ENCODE assay signal across 26 cellular contexts in genomic region chr5:145859451-145859850, GRCh38. TPM values are rescaled to one million over a fixed set of nuclear protein-coding genes. Genes with fewer than 3 reads are reported as not detected.
DNase-seq lines count a peak whose midpoint lies in the region; ATAC-seq, FAIRE-seq and TF ChIP-seq lines count a peak whose summit lies in the region.
"Had no signal": no experiment of that assay in that cellular context is flagged by ENCODE, and none has a peak within 500 bp of the region (broad histone marks: within the 10 kb centered on the region; RNA-seq: fewer than 3 reads in every experiment).

No MANE protein-coding gene starts in this region.

- FAIRE-seq in K562 (lab: Jason Lieb, UNC) = no peak

- no peak overlapping the region for H2BK5ac ChIP-seq in mesenchymal stem cell (ENCODE audit: low read depth, low read length, poor library complexity, severe bottlenecking)

- no peaks in the 10 kb centered on the region for H3K36me3 ChIP-seq in right atrium auricular region
- no peaks in the 10 kb centered on the region for H3K36me3 ChIP-seq in K562 (ENCODE audit: control insufficient read depth, insufficient read depth, low read length)
- H3K36me3 ChIP-seq in mesenchymal stem cell (ENCODE audit: control insufficient read depth in 1 of 2, insufficient read depth in 2 of 2, low read depth in 1 of 2, low read length in 2 of 2) = no peaks in the 10 kb centered on the region
- H3K36me3 ChIP-seq in testis (ENCODE audit: low read depth, missing control alignments) = no peaks in the 10 kb centered on the region
- H3K36me3 ChIP-seq: BLaER1 had no signal

- H3K79me2 ChIP-seq in K562 (ENCODE audit: control insufficient read depth, insufficient read depth, low read length) = no peaks in the 10 kb centered on the region

- POLR2A ChIA-PET in K562 (lab: Yijun Ruan, JAX) = no interaction called here

- H2BK15ac ChIP-seq in mesenchymal stem cell (ENCODE audit: low read depth, poor library complexity, severe bottlenecking) = no peak overlapping the region

- no peak overlapping the region for H4K91ac ChIP-seq in mesenchymal stem cell (ENCODE audit: low read length)

- H2AK5ac ChIP-seq in mesenchymal stem cell (ENCODE audit: low read length, severe bottlenecking) = no peak overlapping the region

- TF ChIP-seq POLR2A in K562 (conservative IDR thresholded peaks at IDR 0.05) = no peak
- TF ChIP-seq POLR2A in testis (IDR thresholded peaks at IDR 0.05) = no peak

- H2BK120ac ChIP-seq in mesenchymal stem cell (ENCODE audit: low read depth, low read length) = no peak overlapping the region

- no peaks in the 10 kb centered on the region for H3K9me1 ChIP-seq in K562 (ENCODE audit: control insufficient read depth, insufficient read depth, low read length)

- peak overlapping the region; percentile 10; the same call in 1 of the 2 replicates for H3K4me2 ChIP-seq in K562 (ENCODE audit: insufficient read depth, low read length)
- H3K4me2 ChIP-seq in mesenchymal stem cell (ENCODE audit: low read length, poor library complexity, severe bottlenecking) = no peak overlapping the region
- H3K4me2 ChIP-seq: BLaER1 had no signal

- no peak overlapping the region for H2BK12ac ChIP-seq in mesenchymal stem cell (ENCODE audit: low read length in 2 of 2)

- ATAC-seq in K562 = no peak

- TF ChIP-seq CTCF in right atrium auricular region (IDR thresholded peaks at IDR 0.05) (no peak), K562 (IDR thresholded peaks at IDR 0.05 in 2 of 3, conservative IDR thresholded peaks at IDR 0.05 in 1 of 3; ENCODE audit: insufficient read depth in 2 of 3, low read depth in 1 of 3, low read length in 3 of 3) (no peak), testis (IDR thresholded peaks at IDR 0.05) (no peak)

- no peak overlapping the region for H3K23ac ChIP-seq in mesenchymal stem cell (ENCODE audit: low read length in 2 of 2)

- peak overlapping the region in 1 of 2 experiments; percentile 34 for H3K18ac ChIP-seq in mesenchymal stem cell (ENCODE audit: low read depth in 1 of 2, low read length in 2 of 2)

- no peak for DNase-seq in right atrium auricular region (ENCODE audit: low spot score)
- no peak for DNase-seq in cardiac septum (ENCODE audit: low spot score)
- peak in 1 of 4 experiments; percentile 24 for DNase-seq in K562 (ENCODE audit: extremely low read depth in 1 of 4, low spot score in 3 of 4)
- no peak for DNase-seq in mesenchymal stem cell
- peak; percentile 75 for DNase-seq in testis
- DNase-seq in MV-4-11 (lab: John Stamatoyannopoulos, UW) = no peak
- DNase-seq in activated naive CD4-positive, alpha-beta T cell (lab: John Stamatoyannopoulos, UW) = no peak
- DNase-seq in AML-193 (lab: John Stamatoyannopoulos, UW) = no peak
- DNase-seq: CD4-positive, alpha-beta memory T cell; COR-L47; H9; Karpas-422; NCI-H1105; NCI-H1436 treated with DMSO at 0.1 percent for 48 hours; NCI-H2029; NCI-H526 treated with DMSO at 0.1 percent for 48 hours; RPMI8226; SHP77 treated with DMSO at 0.1 percent for 48 hours; SW 1271 had no signal

- in situ Hi-C loops in K562 (cut with MboI) = no loop called here

- H3K9me3 ChIP-seq in right atrium auricular region = no peaks in the 10 kb centered on the region
- no peaks in the 10 kb centered on the region for H3K9me3 ChIP-seq in K562 (replicated peaks; ENCODE audit: control insufficient read depth, insufficient read depth, low read depth, low read length)
- no peaks in the 10 kb centered on the region for H3K9me3 ChIP-seq in mesenchymal stem cell (ENCODE audit: control insufficient read depth, low read length)
- H3K9me3 ChIP-seq in testis = no peaks in the 10 kb centered on the region
- H3K9me3 ChIP-seq: BLaER1 had no signal

- H4K20me1 ChIP-seq in K562 (replicated peaks; ENCODE audit: control insufficient read depth, insufficient read depth, low read length) = no peaks in the 10 kb centered on the region
- H4K20me1 ChIP-seq: BLaER1 had no signal

- no peaks in the 10 kb centered on the region for H3K79me1 ChIP-seq in mesenchymal stem cell (replicated peaks; ENCODE audit: low read length, poor library complexity, severe bottlenecking)

- no peak for TF ChIP-seq RAD21 in K562 (CRISPR knock-in tag; conservative IDR thresholded peaks at IDR 0.05 in 1 of 2, IDR thresholded peaks at IDR 0.05 in 1 of 2)

- H3K27me3 ChIP-seq in right atrium auricular region (no peaks in the 10 kb centered on the region), K562 (ENCODE audit: control insufficient read depth in 2 of 2, insufficient read depth in 2 of 2, low read length in 2 of 2) (no peaks in the 10 kb centered on the region), mesenchymal stem cell (ENCODE audit: control insufficient read depth in 1 of 2, insufficient read depth in 1 of 2, low read length in 2 of 2) (no peaks in the 10 kb centered on the region), testis (no peaks in the 10 kb centered on the region)
- H3K27me3 ChIP-seq: BLaER1 had no signal

- peak overlapping the region; percentile 19 to 79 for H3K27ac ChIP-seq in right atrium auricular region
- peak overlapping the region; percentile 22; the same call in 1 of the 3 replicates for H3K27ac ChIP-seq in K562 (ENCODE audit: extremely low read depth, low read depth, low read length)
- H3K27ac ChIP-seq in mesenchymal stem cell (ENCODE audit: low read length, poor library complexity, severe bottlenecking) = no peak overlapping the region
- H3K27ac ChIP-seq in testis = no peak overlapping the region
- H3K27ac ChIP-seq: BLaER1, GM23248 had no signal

- CTCF ChIA-PET in K562 (lab: Yijun Ruan, JAX; ENCODE audit: low intra/inter-chr PET ratio) = no interaction called here

- no peak overlapping the region for H3K14ac ChIP-seq in mesenchymal stem cell (ENCODE audit: low read length in 2 of 2)

- peak overlapping the region in 1 of 2 experiments; percentile 81; a peak in 1 of 4 replicates for H3K9ac ChIP-seq in K562 (ENCODE audit: insufficient read depth in 1 of 2, low read depth in 2 of 2, low read length in 2 of 2)
- peak overlapping the region; percentile 24 for H3K9ac ChIP-seq in mesenchymal stem cell (ENCODE audit: low read length)
- H3K9ac ChIP-seq: BLaER1, GM23248 had no signal

- 45% methylated on average over 5 of the region's 6 CpGs for WGBS in K562 (ENCODE audit: insufficient coverage, low coverage, missing lambda C conversion rate)
- 92% methylated on average over 6 of the region's 6 CpGs for WGBS in mesenchymal stem cell
- WGBS in testis, 2 donors = 59 to 86% methylated on average over 6 of the region's 6 CpGs

- no peak for TF ChIP-seq EP300 in K562 (IDR thresholded peaks at IDR 0.05; ENCODE audit: low read length)

- H3K4ac ChIP-seq in mesenchymal stem cell (ENCODE audit: low read depth in 1 of 2, low read length in 2 of 2) = no peak overlapping the region

- intact Hi-C loops in cardiac septum (cut with DNase I) (no loop called here), K562 (cut with micrococcal nuclease) (no loop called here), testis (cut with DNase I; ENCODE audit: low total_unique reads) (no loop called here)

- no TSS peak for BruUV-seq in K562 (replicated peaks; lab: Mats Ljungman, UMichigan)

- H3K4me3 ChIP-seq in right atrium auricular region (no peak overlapping the region), K562 (no peak overlapping the region), mesenchymal stem cell (ENCODE audit: insufficient read depth in 1 of 2, low read depth in 1 of 2, low read length in 2 of 2) (no peak overlapping the region), testis (no peak overlapping the region)
- H3K4me3 ChIP-seq: BLaER1, GM23248 had no signal

- H3K4me1 ChIP-seq in right atrium auricular region (peaks cover 0 to 26% of the 10 kb centered on the region in 2 donors), K562 (replicated peaks in 1 of 2; ENCODE audit: control insufficient read depth in 2 of 2, insufficient read depth in 2 of 2, low read length in 2 of 2) (peaks cover 19 to 36% of the 10 kb centered on the region in 2 experiments), mesenchymal stem cell (ENCODE audit: control insufficient read depth, insufficient read depth, low read depth, low read length) (peaks cover 6% of the 10 kb centered on the region), testis (peaks cover 16% of the 10 kb centered on the region)

- H4K8ac ChIP-seq in mesenchymal stem cell (ENCODE audit: low read length) = no peak overlapping the region

- H2AFZ ChIP-seq in K562 (ENCODE audit: low read depth, low read length) (peak overlapping the region; percentile 76), mesenchymal stem cell (ENCODE audit: low read depth, low read length) (no peak overlapping the region)
- H2AFZ ChIP-seq: GM23248 had no signal

RNA-seq across cellular contexts. Expression of gene GRXCR2, which starts 13.4 kb away (rescaled TPM):
- total RNA-seq in right atrium auricular region (1 to 10 TPM in 1 of 2 donors, under 1 TPM in 1; 0.24 to 1.0 TPM), cardiac septum (0.78 TPM), K562 (2014; rRNA removed) (not detected in 2 replicates), K562 (2014; rRNA removed; fragmentation: Illumina TruSeq; extraction: Trizol) (not detected in 2 replicates), K562 (2015; rRNA removed; fragmentation: Illumina TruSeq; extraction: Trizol) (not detected in 2 replicates), K562 (2021) (not detected in 2 replicates), testis (under 1 TPM in 1 of 2 donors, not detected in 1; 0.31 TPM)
- not detected in 2 replicates for total RNA-seq in K562 (2011; cell fraction: chromatin; rRNA removed; ENCODE audit: low replicate concordance)
- total RNA-seq in K562 (2011; cell fraction: nucleolus; rRNA removed) = not detected in 2 replicates
- not detected in 2 replicates for total RNA-seq in K562 (2011; cell fraction: nucleoplasm; rRNA removed)
- polyA plus RNA-seq in K562 (2011; rRNA removed) (not detected in 2 replicates), K562 (2014; fragmentation: Illumina TruSeq; extraction: Trizol) (not detected in 2 replicates), K562 (2014; fragmentation: Nextera tagmentation; extraction: Ambion mirVana) (not detected), K562 (2014; rRNA removed) (not detected in 2 replicates), testis (ENCODE audit: insufficient read depth, low read depth, low replicate concordance) (0.99 TPM)
- polyA plus RNA-seq in K562 (2011; cell fraction: cytosol; rRNA removed) = not detected in 2 replicates
- polyA plus RNA-seq in K562 (2011; cell fraction: nucleus; rRNA removed) = not detected in 2 replicates
- not detected in 2 replicates for polyA plus RNA-seq in K562 (2012)
- not detected in 2 replicates for polyA minus RNA-seq in K562 (2011; rRNA and poly(A)+ RNA removed)
- not detected in 2 replicates for polyA minus RNA-seq in K562 (2011; cell fraction: cytosol; rRNA and poly(A)+ RNA removed)
- not detected in 2 replicates for polyA minus RNA-seq in K562 (2011; cell fraction: nucleus; rRNA and poly(A)+ RNA removed)
- polyA plus RNA-seq in mesenchymal stem cell (2013, experiment 1 of 2) = not detected
- not detected for polyA plus RNA-seq in mesenchymal stem cell (2013, experiment 2 of 2)
- total RNA-seq: A172; CD4-positive, alpha-beta memory T cell; Daoy; G401; GM23248; H9; NCI-H460 had no signal
- polyA plus RNA-seq: CD4-positive, alpha-beta memory T cell; GM23248; IgD-negative memory B cell had no signal

RNA-seq across cellular contexts. Expression of gene PRELID2, which starts 24.3 kb away (rescaled TPM):
- total RNA-seq in right atrium auricular region (10 to 100 TPM; 13.9 to 37.6 TPM), cardiac septum (10.5 TPM), K562 (2014; rRNA removed) (42.7 and 68.2 TPM in 2 replicates), K562 (2014; rRNA removed; fragmentation: Illumina TruSeq; extraction: Trizol) (34.1 and 36.8 TPM in 2 replicates), K562 (2015; rRNA removed; fragmentation: Illumina TruSeq; extraction: Trizol) (27.3 and 30.1 TPM in 2 replicates), K562 (2021) (20.1 and 23.7 TPM in 2 replicates), testis (10 to 100 TPM; 13.8 to 15.7 TPM)
- 98.0 and 157 TPM in 2 replicates for total RNA-seq in K562 (2011; cell fraction: chromatin; rRNA removed; ENCODE audit: low replicate concordance)
- 44.4 and 52.9 TPM in 2 replicates for total RNA-seq in K562 (2011; cell fraction: nucleolus; rRNA removed)
- 98.7 and 150 TPM in 2 replicates for total RNA-seq in K562 (2011; cell fraction: nucleoplasm; rRNA removed)
- polyA plus RNA-seq in K562 (2011; rRNA removed) (23.0 and 28.8 TPM in 2 replicates), K562 (2014; fragmentation: Illumina TruSeq; extraction: Trizol) (21.5 and 23.9 TPM in 2 replicates), K562 (2014; fragmentation: Nextera tagmentation; extraction: Ambion mirVana) (1 to 10 TPM; 6.4 to 7.8 TPM), K562 (2014; rRNA removed) (34.7 and 35.0 TPM in 2 replicates), testis (ENCODE audit: insufficient read depth, low read depth, low replicate concordance) (2.9 TPM)
- polyA plus RNA-seq in K562 (2011; cell fraction: cytosol; rRNA removed) = 4.8 and 12.2 TPM in 2 replicates
- polyA plus RNA-seq in K562 (2011; cell fraction: nucleus; rRNA removed) = 24.7 and 26.4 TPM in 2 replicates
- polyA plus RNA-seq in K562 (2012) = 13.1 and 14.4 TPM in 2 replicates
- polyA minus RNA-seq in K562 (2011; rRNA and poly(A)+ RNA removed) = 56.7 and 88.0 TPM in 2 replicates
- 18.0 and 22.5 TPM in 2 replicates for polyA minus RNA-seq in K562 (2011; cell fraction: cytosol; rRNA and poly(A)+ RNA removed)
- polyA minus RNA-seq in K562 (2011; cell fraction: nucleus; rRNA and poly(A)+ RNA removed) = 77.7 and 125 TPM in 2 replicates
- polyA plus RNA-seq in mesenchymal stem cell (2013, experiment 1 of 2) = 3.5 TPM
- polyA plus RNA-seq in mesenchymal stem cell (2013, experiment 2 of 2) = 3.7 TPM

Comparison
In these comparisons a context has a peak if more than half of its experiments do, and no peak if none do; other contexts are left out.
1. H3K27ac ChIP-seq: peak in right atrium auricular region (2 of 2) and K562 (single experiment); none in mesenchymal stem cell (single experiment) and testis (0 of 2).